Comparison of ENCODE assay signal across 11 cellular contexts in the genomic region with DNA sequence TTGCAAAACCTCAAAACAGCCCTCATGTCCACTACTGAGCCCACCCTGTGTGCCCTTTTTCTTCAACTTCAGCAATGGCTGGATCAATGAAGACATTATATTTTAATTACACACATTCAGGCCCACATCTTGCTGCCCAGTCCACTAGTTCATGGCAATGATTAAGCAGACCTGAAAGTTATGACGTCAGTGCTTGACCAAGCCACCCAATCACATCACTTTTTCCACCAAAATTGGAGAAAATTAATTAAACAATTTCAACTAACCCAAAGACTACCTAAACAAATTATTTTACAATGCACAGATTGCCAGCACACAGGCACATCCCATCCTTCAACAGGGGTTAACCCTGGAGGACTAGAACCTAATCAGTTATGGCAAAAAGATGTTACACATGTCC.
"Had no signal": no experiment of that assay in that cellular context is flagged by ENCODE, and none has a peak within 500 bp of the region (broad histone marks: within the 10 kb centered on the region; RNA-seq: fewer than 3 reads in every experiment).

No MANE protein-coding gene starts in this region.

- FAIRE-seq: H1, H54 had no signal

- H3K9ac ChIP-seq: GM23248 had no signal

- H3K4me1 ChIP-seq: HAP-1 had no signal

- ATAC-seq: GM23338, HCT116 had no signal

- DNase-seq: GM23248, GOT3, H7, H9, HCEC 1CT, HFFc6 had no signal

- H3K9me3 ChIP-seq: HAP-1 had no signal

- H2AFZ ChIP-seq: GM23248, GM23338 had no signal

- H3K27ac ChIP-seq: GM23248 had no signal

- H3K4me2 ChIP-seq: GM23338 had no signal

- H3K4me3 ChIP-seq: GM23248, GM23338, HAP-1 had no signal

- H3K36me3 ChIP-seq: HAP-1 had no signal
